In the genomic region with DNA sequence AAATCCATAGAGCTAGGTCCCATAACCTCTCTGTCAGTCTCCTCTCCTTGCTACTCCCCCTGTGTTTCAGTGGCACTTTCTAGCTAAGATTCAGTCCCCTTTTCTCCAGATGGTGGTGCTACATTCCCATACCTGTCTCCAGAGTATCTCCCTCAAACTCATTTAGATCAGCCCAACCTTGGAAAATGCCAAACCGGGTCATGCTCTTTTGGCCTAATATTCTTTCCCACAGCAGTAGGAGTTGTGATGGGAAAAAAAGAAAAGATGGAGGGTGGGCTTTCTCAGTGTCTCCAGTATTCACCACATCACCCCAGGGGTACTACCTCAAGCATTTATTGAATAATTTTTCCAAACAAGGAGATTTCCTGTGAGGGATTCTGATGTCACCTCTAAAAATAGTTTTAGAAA, we compare ENCODE assay signal across 1 cellular context.
TF ChIP-seq lines count a peak whose summit lies in the region.

No MANE protein-coding gene starts in this region.

TF ChIP-seq in GM12878, 131 proteins besides CTCF, POLR2A, EP300 and RAD21 (continues in another document):
- TF ChIP-seq, protein P1, sequence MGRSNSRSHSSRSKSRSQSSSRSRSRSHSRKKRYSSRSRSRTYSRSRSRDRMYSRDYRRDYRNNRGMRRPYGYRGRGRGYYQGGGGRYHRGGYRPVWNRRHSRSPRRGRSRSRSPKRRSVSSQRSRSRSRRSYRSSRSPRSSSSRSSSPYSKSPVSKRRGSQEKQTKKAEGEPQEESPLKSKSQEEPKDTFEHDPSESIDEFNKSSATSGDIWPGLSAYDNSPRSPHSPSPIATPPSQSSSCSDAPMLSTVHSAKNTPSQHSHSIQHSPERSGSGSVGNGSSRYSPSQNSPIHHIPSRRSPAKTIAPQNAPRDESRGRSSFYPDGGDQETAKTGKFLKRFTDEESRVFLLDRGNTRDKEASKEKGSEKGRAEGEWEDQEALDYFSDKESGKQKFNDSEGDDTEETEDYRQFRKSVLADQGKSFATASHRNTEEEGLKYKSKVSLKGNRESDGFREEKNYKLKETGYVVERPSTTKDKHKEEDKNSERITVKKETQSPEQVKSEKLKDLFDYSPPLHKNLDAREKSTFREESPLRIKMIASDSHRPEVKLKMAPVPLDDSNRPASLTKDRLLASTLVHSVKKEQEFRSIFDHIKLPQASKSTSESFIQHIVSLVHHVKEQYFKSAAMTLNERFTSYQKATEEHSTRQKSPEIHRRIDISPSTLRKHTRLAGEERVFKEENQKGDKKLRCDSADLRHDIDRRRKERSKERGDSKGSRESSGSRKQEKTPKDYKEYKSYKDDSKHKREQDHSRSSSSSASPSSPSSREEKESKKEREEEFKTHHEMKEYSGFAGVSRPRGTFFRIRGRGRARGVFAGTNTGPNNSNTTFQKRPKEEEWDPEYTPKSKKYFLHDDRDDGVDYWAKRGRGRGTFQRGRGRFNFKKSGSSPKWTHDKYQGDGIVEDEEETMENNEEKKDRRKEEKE (IDR thresholded peaks at IDR 0.05) = no peak
- no peak for TF ChIP-seq STAT3 (IDR thresholded peaks at IDR 0.05; ENCODE audit: low read depth, low read length)
- TF ChIP-seq IKZF1 (conservative IDR thresholded peaks at IDR 0.05) = peak; percentile 49; the same call in 1 of the 2 replicates
- no peak for TF ChIP-seq NR2C1 (IDR thresholded peaks at IDR 0.05)
- TF ChIP-seq BACH1 (IDR thresholded peaks at IDR 0.05; ENCODE audit: borderline replicate concordance) = no peak
- TF ChIP-seq, protein P2, sequence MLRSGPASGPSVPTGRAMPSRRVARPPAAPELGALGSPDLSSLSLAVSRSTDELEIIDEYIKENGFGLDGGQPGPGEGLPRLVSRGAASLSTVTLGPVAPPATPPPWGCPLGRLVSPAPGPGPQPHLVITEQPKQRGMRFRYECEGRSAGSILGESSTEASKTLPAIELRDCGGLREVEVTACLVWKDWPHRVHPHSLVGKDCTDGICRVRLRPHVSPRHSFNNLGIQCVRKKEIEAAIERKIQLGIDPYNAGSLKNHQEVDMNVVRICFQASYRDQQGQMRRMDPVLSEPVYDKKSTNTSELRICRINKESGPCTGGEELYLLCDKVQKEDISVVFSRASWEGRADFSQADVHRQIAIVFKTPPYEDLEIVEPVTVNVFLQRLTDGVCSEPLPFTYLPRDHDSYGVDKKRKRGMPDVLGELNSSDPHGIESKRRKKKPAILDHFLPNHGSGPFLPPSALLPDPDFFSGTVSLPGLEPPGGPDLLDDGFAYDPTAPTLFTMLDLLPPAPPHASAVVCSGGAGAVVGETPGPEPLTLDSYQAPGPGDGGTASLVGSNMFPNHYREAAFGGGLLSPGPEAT (IDR thresholded peaks at IDR 0.05; ENCODE audit: low read depth) = peak; percentile 42; the same call in 1 of the 2 replicates
- TF ChIP-seq IKZF2 (IDR thresholded peaks at IDR 0.05) = peak; percentile 65 to 69
- TF ChIP-seq, protein P3, sequence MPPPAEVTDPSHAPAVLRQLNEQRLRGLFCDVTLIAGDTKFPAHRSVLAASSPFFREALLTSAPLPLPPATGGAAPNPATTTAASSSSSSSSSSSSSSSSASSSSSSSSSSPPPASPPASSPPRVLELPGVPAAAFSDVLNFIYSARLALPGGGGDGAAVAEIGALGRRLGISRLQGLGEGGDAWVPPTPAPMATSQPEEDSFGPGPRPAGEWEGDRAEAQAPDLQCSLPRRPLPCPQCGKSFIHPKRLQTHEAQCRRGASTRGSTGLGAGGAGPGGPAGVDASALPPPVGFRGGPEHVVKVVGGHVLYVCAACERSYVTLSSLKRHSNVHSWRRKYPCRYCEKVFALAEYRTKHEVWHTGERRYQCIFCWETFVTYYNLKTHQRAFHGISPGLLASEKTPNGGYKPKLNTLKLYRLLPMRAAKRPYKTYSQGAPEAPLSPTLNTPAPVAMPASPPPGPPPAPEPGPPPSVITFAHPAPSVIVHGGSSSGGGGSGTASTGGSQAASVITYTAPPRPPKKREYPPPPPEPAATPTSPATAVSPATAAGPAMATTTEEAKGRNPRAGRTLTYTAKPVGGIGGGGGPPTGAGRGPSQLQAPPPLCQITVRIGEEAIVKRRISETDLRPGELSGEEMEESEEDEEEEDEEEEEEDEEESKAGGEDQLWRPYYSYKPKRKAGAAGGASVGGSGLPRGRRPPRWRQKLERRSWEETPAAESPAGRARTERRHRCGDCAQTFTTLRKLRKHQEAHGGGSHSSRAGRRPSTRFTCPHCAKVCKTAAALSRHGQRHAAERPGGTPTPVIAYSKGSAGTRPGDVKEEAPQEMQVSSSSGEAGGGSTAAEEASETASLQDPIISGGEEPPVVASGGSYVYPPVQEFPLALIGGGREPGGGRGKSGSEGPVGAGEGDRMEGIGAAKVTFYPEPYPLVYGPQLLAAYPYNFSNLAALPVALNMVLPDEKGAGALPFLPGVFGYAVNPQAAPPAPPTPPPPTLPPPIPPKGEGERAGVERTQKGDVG (CRISPR knock-in tag; IDR thresholded peaks at IDR 0.05) = no peak
- TF ChIP-seq EED (IDR thresholded peaks at IDR 0.05; ENCODE audit: low read depth) = peak; percentile 62; the same call in 1 of the 2 replicates
- TF ChIP-seq SREBF1 (IDR thresholded peaks at IDR 0.05; ENCODE audit: low read length) = no peak
- TF ChIP-seq BCL11A (IDR thresholded peaks at IDR 0.05; ENCODE audit: low read depth, low read length) = no peak
- peak; percentile 54; the same call in 1 of the 2 replicates for TF ChIP-seq SMARCA5 (IDR thresholded peaks at IDR 0.05)
- TF ChIP-seq SPI1 (IDR thresholded peaks at IDR 0.05; ENCODE audit: borderline replicate concordance, insufficient read depth, low read depth, low read length) = no peak
- TF ChIP-seq FOXM1 (IDR thresholded peaks at IDR 0.05; ENCODE audit: low read depth, low read length) = no peak
- no peak for TF ChIP-seq ZZZ3 (IDR thresholded peaks at IDR 0.05; ENCODE audit: control insufficient read depth, insufficient read length, low read depth)
- no peak for TF ChIP-seq RBBP5 (conservative IDR thresholded peaks at IDR 0.05)
- TF ChIP-seq, protein P4, sequence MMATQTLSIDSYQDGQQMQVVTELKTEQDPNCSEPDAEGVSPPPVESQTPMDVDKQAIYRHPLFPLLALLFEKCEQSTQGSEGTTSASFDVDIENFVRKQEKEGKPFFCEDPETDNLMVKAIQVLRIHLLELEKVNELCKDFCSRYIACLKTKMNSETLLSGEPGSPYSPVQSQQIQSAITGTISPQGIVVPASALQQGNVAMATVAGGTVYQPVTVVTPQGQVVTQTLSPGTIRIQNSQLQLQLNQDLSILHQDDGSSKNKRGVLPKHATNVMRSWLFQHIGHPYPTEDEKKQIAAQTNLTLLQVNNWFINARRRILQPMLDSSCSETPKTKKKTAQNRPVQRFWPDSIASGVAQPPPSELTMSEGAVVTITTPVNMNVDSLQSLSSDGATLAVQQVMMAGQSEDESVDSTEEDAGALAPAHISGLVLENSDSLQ (IDR thresholded peaks at IDR 0.05) = peak; percentile 63; the same call in 1 of the 2 replicates
- TF ChIP-seq YBX1 (IDR thresholded peaks at IDR 0.05) = no peak
- peak; percentile 99 for TF ChIP-seq SMC3 (IDR thresholded peaks at IDR 0.05; ENCODE audit: borderline replicate concordance, low read length)
- TF ChIP-seq SUZ12 (IDR thresholded peaks at IDR 0.05; ENCODE audit: unreplicated experiment) = no peak
- TF ChIP-seq CHD2 (IDR thresholded peaks at IDR 0.05; ENCODE audit: borderline replicate concordance, low read depth, low read length) = no peak
- no peak for TF ChIP-seq ZNF24 (IDR thresholded peaks at IDR 0.05)
- no peak for TF ChIP-seq RB1 (IDR thresholded peaks at IDR 0.05; ENCODE audit: borderline replicate concordance)
- peak; percentile 43; the same call in 1 of the 2 replicates for TF ChIP-seq NBN (IDR thresholded peaks at IDR 0.05)
- no peak for TF ChIP-seq CHD4 (IDR thresholded peaks at IDR 0.05)
- TF ChIP-seq, protein P5, sequence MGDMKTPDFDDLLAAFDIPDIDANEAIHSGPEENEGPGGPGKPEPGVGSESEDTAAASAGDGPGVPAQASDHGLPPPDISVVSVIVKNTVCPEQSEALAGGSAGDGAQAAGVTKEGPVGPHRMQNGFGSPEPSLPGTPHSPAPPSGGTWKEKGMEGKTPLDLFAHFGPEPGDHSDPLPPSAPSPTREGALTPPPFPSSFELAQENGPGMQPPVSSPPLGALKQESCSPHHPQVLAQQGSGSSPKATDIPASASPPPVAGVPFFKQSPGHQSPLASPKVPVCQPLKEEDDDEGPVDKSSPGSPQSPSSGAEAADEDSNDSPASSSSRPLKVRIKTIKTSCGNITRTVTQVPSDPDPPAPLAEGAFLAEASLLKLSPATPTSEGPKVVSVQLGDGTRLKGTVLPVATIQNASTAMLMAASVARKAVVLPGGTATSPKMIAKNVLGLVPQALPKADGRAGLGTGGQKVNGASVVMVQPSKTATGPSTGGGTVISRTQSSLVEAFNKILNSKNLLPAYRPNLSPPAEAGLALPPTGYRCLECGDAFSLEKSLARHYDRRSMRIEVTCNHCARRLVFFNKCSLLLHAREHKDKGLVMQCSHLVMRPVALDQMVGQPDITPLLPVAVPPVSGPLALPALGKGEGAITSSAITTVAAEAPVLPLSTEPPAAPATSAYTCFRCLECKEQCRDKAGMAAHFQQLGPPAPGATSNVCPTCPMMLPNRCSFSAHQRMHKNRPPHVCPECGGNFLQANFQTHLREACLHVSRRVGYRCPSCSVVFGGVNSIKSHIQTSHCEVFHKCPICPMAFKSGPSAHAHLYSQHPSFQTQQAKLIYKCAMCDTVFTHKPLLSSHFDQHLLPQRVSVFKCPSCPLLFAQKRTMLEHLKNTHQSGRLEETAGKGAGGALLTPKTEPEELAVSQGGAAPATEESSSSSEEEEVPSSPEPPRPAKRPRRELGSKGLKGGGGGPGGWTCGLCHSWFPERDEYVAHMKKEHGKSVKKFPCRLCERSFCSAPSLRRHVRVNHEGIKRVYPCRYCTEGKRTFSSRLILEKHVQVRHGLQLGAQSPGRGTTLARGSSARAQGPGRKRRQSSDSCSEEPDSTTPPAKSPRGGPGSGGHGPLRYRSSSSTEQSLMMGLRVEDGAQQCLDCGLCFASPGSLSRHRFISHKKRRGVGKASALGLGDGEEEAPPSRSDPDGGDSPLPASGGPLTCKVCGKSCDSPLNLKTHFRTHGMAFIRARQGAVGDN (IDR thresholded peaks at IDR 0.05) = no peak
- TF ChIP-seq WRNIP1 (IDR thresholded peaks at IDR 0.05; ENCODE audit: borderline replicate concordance, low read depth, low read length) = no peak
- no peak for TF ChIP-seq PML (IDR thresholded peaks at IDR 0.05; ENCODE audit: low read length)
- TF ChIP-seq SRF (IDR thresholded peaks at IDR 0.05; ENCODE audit: low read depth in 2 of 2, low read length in 2 of 2) = no peak
- TF ChIP-seq, protein P6, sequence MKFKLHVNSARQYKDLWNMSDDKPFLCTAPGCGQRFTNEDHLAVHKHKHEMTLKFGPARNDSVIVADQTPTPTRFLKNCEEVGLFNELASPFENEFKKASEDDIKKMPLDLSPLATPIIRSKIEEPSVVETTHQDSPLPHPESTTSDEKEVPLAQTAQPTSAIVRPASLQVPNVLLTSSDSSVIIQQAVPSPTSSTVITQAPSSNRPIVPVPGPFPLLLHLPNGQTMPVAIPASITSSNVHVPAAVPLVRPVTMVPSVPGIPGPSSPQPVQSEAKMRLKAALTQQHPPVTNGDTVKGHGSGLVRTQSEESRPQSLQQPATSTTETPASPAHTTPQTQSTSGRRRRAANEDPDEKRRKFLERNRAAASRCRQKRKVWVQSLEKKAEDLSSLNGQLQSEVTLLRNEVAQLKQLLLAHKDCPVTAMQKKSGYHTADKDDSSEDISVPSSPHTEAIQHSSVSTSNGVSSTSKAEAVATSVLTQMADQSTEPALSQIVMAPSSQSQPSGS (IDR thresholded peaks at IDR 0.05; ENCODE audit: low read length) = no peak
- TF ChIP-seq, protein P7, sequence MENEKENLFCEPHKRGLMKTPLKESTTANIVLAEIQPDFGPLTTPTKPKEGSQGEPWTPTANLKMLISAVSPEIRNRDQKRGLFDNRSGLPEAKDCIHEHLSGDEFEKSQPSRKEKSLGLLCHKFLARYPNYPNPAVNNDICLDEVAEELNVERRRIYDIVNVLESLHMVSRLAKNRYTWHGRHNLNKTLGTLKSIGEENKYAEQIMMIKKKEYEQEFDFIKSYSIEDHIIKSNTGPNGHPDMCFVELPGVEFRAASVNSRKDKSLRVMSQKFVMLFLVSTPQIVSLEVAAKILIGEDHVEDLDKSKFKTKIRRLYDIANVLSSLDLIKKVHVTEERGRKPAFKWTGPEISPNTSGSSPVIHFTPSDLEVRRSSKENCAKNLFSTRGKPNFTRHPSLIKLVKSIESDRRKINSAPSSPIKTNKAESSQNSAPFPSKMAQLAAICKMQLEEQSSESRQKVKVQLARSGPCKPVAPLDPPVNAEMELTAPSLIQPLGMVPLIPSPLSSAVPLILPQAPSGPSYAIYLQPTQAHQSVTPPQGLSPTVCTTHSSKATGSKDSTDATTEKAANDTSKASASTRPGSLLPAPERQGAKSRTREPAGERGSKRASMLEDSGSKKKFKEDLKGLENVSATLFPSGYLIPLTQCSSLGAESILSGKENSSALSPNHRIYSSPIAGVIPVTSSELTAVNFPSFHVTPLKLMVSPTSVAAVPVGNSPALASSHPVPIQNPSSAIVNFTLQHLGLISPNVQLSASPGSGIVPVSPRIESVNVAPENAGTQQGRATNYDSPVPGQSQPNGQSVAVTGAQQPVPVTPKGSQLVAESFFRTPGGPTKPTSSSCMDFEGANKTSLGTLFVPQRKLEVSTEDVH (IDR thresholded peaks at IDR 0.05; ENCODE audit: low read depth, partially characterized antibody) = no peak
- TF ChIP-seq FOS (IDR thresholded peaks at IDR 0.05; ENCODE audit: borderline replicate concordance, extremely low read depth, insufficient read length) = no peak
- TF ChIP-seq TCF12 (IDR thresholded peaks at IDR 0.05; ENCODE audit: low read depth, low read length) = no peak
- no peak for TF ChIP-seq POLR2AphosphoS2 (IDR thresholded peaks at IDR 0.05; ENCODE audit: low read depth, low read length)
- TF ChIP-seq, protein P8, sequence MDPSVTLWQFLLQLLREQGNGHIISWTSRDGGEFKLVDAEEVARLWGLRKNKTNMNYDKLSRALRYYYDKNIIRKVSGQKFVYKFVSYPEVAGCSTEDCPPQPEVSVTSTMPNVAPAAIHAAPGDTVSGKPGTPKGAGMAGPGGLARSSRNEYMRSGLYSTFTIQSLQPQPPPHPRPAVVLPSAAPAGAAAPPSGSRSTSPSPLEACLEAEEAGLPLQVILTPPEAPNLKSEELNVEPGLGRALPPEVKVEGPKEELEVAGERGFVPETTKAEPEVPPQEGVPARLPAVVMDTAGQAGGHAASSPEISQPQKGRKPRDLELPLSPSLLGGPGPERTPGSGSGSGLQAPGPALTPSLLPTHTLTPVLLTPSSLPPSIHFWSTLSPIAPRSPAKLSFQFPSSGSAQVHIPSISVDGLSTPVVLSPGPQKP (IDR thresholded peaks at IDR 0.05; ENCODE audit: low read depth, low read length) = no peak
- TF ChIP-seq HDAC6 (IDR thresholded peaks at IDR 0.05; ENCODE audit: unreplicated experiment) = no peak
- no peak for TF ChIP-seq PAX5 (IDR thresholded peaks at IDR 0.05; ENCODE audit: borderline replicate concordance, low read depth, low read length)
- no peak for TF ChIP-seq RELA (IDR thresholded peaks at IDR 0.05; ENCODE audit: borderline replicate concordance, partially characterized antibody)
- TF ChIP-seq ATF7 (IDR thresholded peaks at IDR 0.05; ENCODE audit: low read depth) = peak; percentile 65; the same call in 1 of the 2 replicates
- TF ChIP-seq GATAD2B (conservative IDR thresholded peaks at IDR 0.05; ENCODE audit: low read depth) = no peak
- 0 out of 2 replicates have a peak, but pooled peaks have one; percentile 25 for TF ChIP-seq NR2F1 (conservative IDR thresholded peaks at IDR 0.05)
- TF ChIP-seq KAT2A (conservative IDR thresholded peaks at IDR 0.05; ENCODE audit: control insufficient read depth, low read depth, low read length) = no peak
- no peak for TF ChIP-seq ZSCAN29 (IDR thresholded peaks at IDR 0.05)
- TF ChIP-seq HDAC2 (IDR thresholded peaks at IDR 0.05) = no peak
- no peak for TF ChIP-seq NFYA (IDR thresholded peaks at IDR 0.05; ENCODE audit: borderline replicate concordance, low read depth, low read length)
